In genomic region chr5:137610598-137610997, GRCh38 we compare ENCODE assay signal across 5 cellular contexts.
"Had no signal": no experiment of that assay in that cellular context is flagged by ENCODE, and none has a peak within 500 bp of the region (broad histone marks: within the 10 kb centered on the region; RNA-seq: fewer than 3 reads in every experiment).

No MANE protein-coding gene starts in this region.

- H3K4me3 Mint-ChIP-seq: GM23338, H9 had no signal

- H3K27ac Mint-ChIP-seq: GM23338, H9 had no signal

- H3K4me3 ChIP-seq: GM23338, K562 had no signal

- H2AFZ ChIP-seq: GM23338 had no signal

- H3K4me2 ChIP-seq: GM23338 had no signal

- DNase-seq: H9, HCEC 1CT, IMR-90 had no signal

- ATAC-seq: GM23338, K562 had no signal

- H3K9me3 Mint-ChIP-seq: GM23338, H9 had no signal
